In genomic region chr17:38730526-38731379, GRCh38 we compare ENCODE assay signal across 8 cellular contexts. TPM values are rescaled to one million over a fixed set of nuclear protein-coding genes. Genes with fewer than 3 reads are reported as not detected.
A peak's percentile ranks its signal among the peaks of the same experiment; 100 is the strongest.
DNase-seq lines count a peak whose midpoint lies in the region; ATAC-seq, FAIRE-seq and TF ChIP-seq lines count a peak whose summit lies in the region.

No MANE protein-coding gene starts in this region.

- TF ChIP-seq CTCF in AG09309 (IDR thresholded peaks at IDR 0.05; ENCODE audit: control insufficient read depth, insufficient read depth, low read depth, low read length, missing control alignments) (no peak), cardiac fibroblast (IDR thresholded peaks at IDR 0.05; ENCODE audit: low read depth, low read length) (no peak)

- H3K27ac Mint-ChIP-seq in stimulated activated naive CD8-positive, alpha-beta T cell treated with anti-CD3 and anti-CD28 coated beads, Interleukin-15, amount 100 ng/mL, for 72 hours, result peak overlapping the region; percentile 93 to 96

- H3K4me1 Mint-ChIP-seq in stimulated activated naive CD8-positive, alpha-beta T cell treated with anti-CD3 and anti-CD28 coated beads, Interleukin-15, amount 100 ng/mL, for 72 hours, result peaks cover 93% of the 10 kb centered on the region

- peak overlapping the region; percentile 89 to 97 for H3K4me3 Mint-ChIP-seq in stimulated activated naive CD8-positive, alpha-beta T cell treated with anti-CD3 and anti-CD28 coated beads, Interleukin-15, amount 100 ng/mL, for 72 hours

- H3K9me3 Mint-ChIP-seq in stimulated activated naive CD8-positive, alpha-beta T cell treated with anti-CD3 and anti-CD28 coated beads, Interleukin-15, amount 100 ng/mL, for 72 hours, result peaks cover 6 to 8% of the 10 kb centered on the region in 2 donors

- peak overlapping the region; percentile 84 for H3K4me3 ChIP-seq in AG09309 (ENCODE audit: control insufficient read depth, low read depth, low read length)
- peak overlapping the region; percentile 57 to 77 for H3K4me3 ChIP-seq in cardiac fibroblast (replicated peaks in 1 of 2; ENCODE audit: low read depth in 2 of 2, low read length in 2 of 2)

- no peak for DNase-seq in AG09309 (ENCODE audit: low read depth)
- DNase-seq in H54 (ENCODE audit: insufficient read length, low spot score), result peak; percentile 77
- peak; percentile 66 to 71 for DNase-seq in cardiac fibroblast (ENCODE audit: low read depth in 2 of 2)
- DNase-seq in left colon, result peak; percentile 95 to 96
- peak in 1 of 2 donors; percentile 24 for DNase-seq in stimulated activated naive CD8-positive, alpha-beta T cell treated with anti-CD3 and anti-CD28 coated beads, Interleukin-15, amount 100 ng/mL, for 72 hours
- DNase-seq in midbrain (lab: John Stamatoyannopoulos, UW), result no peak
- no peak for DNase-seq in GM19240 (ENCODE audit: insufficient read length, low spot score)

- peak; percentile 33 for TF ChIP-seq POLR2A in H54 (IDR thresholded peaks at IDR 0.05; ENCODE audit: low read depth, low read length)

- peak; percentile 71 for ATAC-seq in left colon
- ATAC-seq in stimulated activated naive CD8-positive, alpha-beta T cell treated with anti-CD3 and anti-CD28 coated beads, Interleukin-15, amount 100 ng/mL, for 72 hours, result no peak

- H3K27me3 Mint-ChIP-seq in stimulated activated naive CD8-positive, alpha-beta T cell treated with anti-CD3 and anti-CD28 coated beads, Interleukin-15, amount 100 ng/mL, for 72 hours, result no peaks in the 10 kb centered on the region

- intact Hi-C loops in left colon (cut with DNase I, micrococcal nuclease), result loop anchor here in 1 of 2 donors (5.0 kb wide), 1 partner anchor 53 kb away; no protein-coding TSS in a partner anchor

- no peak for FAIRE-seq in H54 (lab: Jason Lieb, UNC)

TF ChIP-seq in PFSK-1, 5 proteins besides CTCF, POLR2A, EP300 and RAD21:
- no peak for TF ChIP-seq TAF1 (IDR thresholded peaks at IDR 0.05; ENCODE audit: borderline replicate concordance, insufficient read depth, low read length)
- TF ChIP-seq POLR2AphosphoS5 (IDR thresholded peaks at IDR 0.05; ENCODE audit: low read depth, low read length), result 0 out of 2 replicates have a peak, but pooled peaks have one; percentile 2

RNA-seq across cellular contexts. Expression of gene CISD3, which starts 0.6 kb away (rescaled TPM):
- polyA plus RNA-seq in PFSK-1 (2012; ENCODE audit: insufficient read length, low read depth), result 59.7 TPM
- 10 to 100 TPM; 91.6 to 99.8 TPM for total RNA-seq in left colon

RNA-seq across cellular contexts. Expression of gene PCGF2, which starts 17.4 kb away (rescaled TPM):
- 145 TPM for polyA plus RNA-seq in PFSK-1 (2012; ENCODE audit: insufficient read length, low read depth)
- 10 to 100 TPM; 41.1 to 53.7 TPM for total RNA-seq in left colon

RNA-seq across cellular contexts. Expression of gene PSMB3, which starts 21.8 kb away (rescaled TPM):
- 327 TPM for polyA plus RNA-seq in PFSK-1 (2012; ENCODE audit: insufficient read length, low read depth)
- total RNA-seq in left colon, result 100 to 1,000 TPM; 131 to 154 TPM

RNA-seq across cellular contexts. Expression of gene MLLT6, which starts 25.7 kb away (rescaled TPM):
- 44.6 TPM for polyA plus RNA-seq in PFSK-1 (2012; ENCODE audit: insufficient read length, low read depth)
- total RNA-seq in left colon, result 10 to 100 TPM; 82.5 to 87.9 TPM

RNA-seq across cellular contexts. Expression of gene EPOP, which starts 56.0 kb away (rescaled TPM):
- 7.7 TPM for polyA plus RNA-seq in PFSK-1 (2012; ENCODE audit: insufficient read length, low read depth)
- total RNA-seq in left colon, result under 1 TPM; 0.22 to 0.46 TPM

Comparison
In these comparisons a context has a peak if more than half of its experiments do, and no peak if none do; other contexts are left out.
1. DNase-seq: peak in H54 (single experiment), cardiac fibroblast (2 of 2) and left colon (2 of 2); none in AG09309 (single experiment), midbrain (single experiment) and GM19240 (single experiment).